Comparison of ENCODE assay signal across 10 cellular contexts in the genomic region with DNA sequence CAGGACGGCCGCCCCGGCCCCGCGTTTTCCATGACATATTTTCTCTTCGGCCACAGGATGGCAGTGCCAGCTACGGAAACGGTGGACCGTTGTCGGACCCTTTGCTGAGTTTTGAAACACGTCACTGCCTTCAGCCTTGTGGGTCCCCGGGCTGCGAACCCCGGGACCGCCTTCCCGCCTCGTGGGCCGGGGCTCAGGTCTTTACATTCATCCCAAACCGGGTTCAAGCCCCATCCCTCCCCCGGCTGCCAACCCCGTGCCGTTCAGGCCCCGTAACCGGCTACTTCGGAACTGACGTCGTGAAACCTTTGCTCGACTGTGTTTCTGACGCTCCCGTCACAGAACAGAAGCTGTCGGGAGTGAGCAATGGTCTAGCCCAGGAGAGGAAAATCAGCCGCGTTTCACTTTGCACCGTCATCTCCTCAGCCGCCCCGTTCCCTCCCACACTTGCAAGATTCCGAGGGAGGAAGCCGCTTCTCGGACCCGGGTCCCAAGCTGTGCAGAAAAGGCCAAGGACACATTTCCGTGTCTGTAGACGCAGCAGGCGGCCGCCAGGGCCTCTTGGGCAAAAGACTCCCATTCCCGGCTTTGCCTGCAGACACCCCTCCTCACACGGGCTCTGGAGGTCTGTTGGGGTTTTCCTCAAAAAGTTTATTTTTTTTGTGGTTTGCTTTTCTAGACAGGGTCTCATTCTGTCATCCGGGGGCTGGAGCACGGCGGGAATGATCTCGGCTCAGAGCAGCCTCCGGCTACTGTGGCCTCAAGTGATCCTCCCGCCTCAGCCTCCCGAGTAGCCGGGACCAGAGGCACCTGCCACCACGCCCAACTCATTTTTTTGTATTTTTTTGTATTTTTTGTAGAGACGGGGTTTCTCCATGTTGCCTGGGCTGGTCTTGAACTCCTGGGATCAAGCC. TPM values are rescaled to one million over a fixed set of nuclear protein-coding genes. Genes with fewer than 3 reads are reported as not detected.
A peak's percentile ranks its signal among the peaks of the same experiment; 100 is the strongest.
DNase-seq lines count a peak whose midpoint lies in the region; ATAC-seq and TF ChIP-seq lines count a peak whose summit lies in the region.
"Had no signal": no experiment of that assay in that cellular context is flagged by ENCODE, and none has a peak within 500 bp of the region (broad histone marks: within the 10 kb centered on the region; RNA-seq: fewer than 3 reads in every experiment).

No MANE protein-coding gene starts in this region.

- no peak overlapping the region for H2BK5ac ChIP-seq in trophoblast cell (ENCODE audit: low read depth, low read length, poor library complexity)

- peak overlapping the region; percentile 71 for H2BK120ac ChIP-seq in trophoblast cell (ENCODE audit: insufficient read depth, low read length, poor library complexity)

- no peaks in the 10 kb centered on the region for H3K79me2 ChIP-seq in MM.1S (ENCODE audit: low read length)
- H3K79me2 ChIP-seq in trophoblast cell (ENCODE audit: control insufficient read depth, insufficient read depth, low read length, poor library complexity): no peaks in the 10 kb centered on the region

- DNase-seq in Daoy (ENCODE audit: low read depth) (peak; percentile 77), MM.1S (peak; percentile 12), coronary artery (ENCODE audit: low spot score) (no peak), trophoblast cell (no peak), NCI-H524 treated with DMSO at 0.1 percent for 48 hours (lab: John Stamatoyannopoulos, UW) (no peak)
- DNase-seq: natural killer cell, upper lobe of left lung had no signal

- H3K4me3 ChIP-seq in MM.1S (ENCODE audit: low read length) (0 out of 2 replicates have a peak overlapping the region, but pooled peaks have one; percentile 15), coronary artery (peak overlapping the region; percentile 55), trophoblast cell (ENCODE audit: low read depth, low read length) (no peak overlapping the region)
- H3K4me3 ChIP-seq: upper lobe of left lung had no signal

- H3K27me3 ChIP-seq in MM.1S (replicated peaks; ENCODE audit: insufficient read depth, low read length) (peaks cover 14% of the 10 kb centered on the region), trophoblast cell (ENCODE audit: insufficient read depth, low read length) (no peaks in the 10 kb centered on the region)

- WGBS in trophoblast cell (ENCODE audit: extremely low coverage, insufficient coverage, insufficient read length): no CpG with 5 or more reads among the region's 56 CpGs

- peak overlapping the region; percentile 11; the same call in 1 of the 2 replicates for H2AFZ ChIP-seq in MM.1S (ENCODE audit: low read length)
- H2AFZ ChIP-seq in trophoblast cell (ENCODE audit: insufficient read depth, low read length, poor library complexity): peak overlapping the region; percentile 4

- H3K9me2 ChIP-seq in MM.1S (replicated peaks; ENCODE audit: insufficient read depth, low read length): no peaks in the 10 kb centered on the region

- H3K27ac ChIP-seq in MM.1S (ENCODE audit: low read length): no peak overlapping the region
- no peak overlapping the region for H3K27ac ChIP-seq in coronary artery
- no peak overlapping the region for H3K27ac ChIP-seq in trophoblast cell (ENCODE audit: low read depth, low read length)
- H3K27ac ChIP-seq: upper lobe of left lung had no signal

- H3K36me3 ChIP-seq in MM.1S (replicated peaks; ENCODE audit: insufficient read depth, low read length): no peaks in the 10 kb centered on the region
- H3K36me3 ChIP-seq in trophoblast cell (ENCODE audit: control insufficient read depth in 1 of 2, insufficient read depth in 2 of 2, low read length in 2 of 2): no peaks in the 10 kb centered on the region
- H3K36me3 ChIP-seq: upper lobe of left lung had no signal

- H3K4me2 ChIP-seq in MM.1S (ENCODE audit: low read depth, low read length) (peak overlapping the region; percentile 39), trophoblast cell (ENCODE audit: low read length) (peak overlapping the region; percentile 77)

- H3K9me3 ChIP-seq in MM.1S (replicated peaks; ENCODE audit: insufficient read depth, low read length) (no peaks in the 10 kb centered on the region), trophoblast cell (ENCODE audit: insufficient read depth, low read depth, low read length) (no peaks in the 10 kb centered on the region)
- H3K9me3 ChIP-seq: upper lobe of left lung had no signal

- ATAC-seq in GM21737 (IDR thresholded peaks at IDR 0.05; ENCODE audit: unreplicated experiment) (no peak), GM18858 (IDR thresholded peaks at IDR 0.05; ENCODE audit: unreplicated experiment) (no peak), HG03457 (IDR thresholded peaks at IDR 0.05; ENCODE audit: unreplicated experiment) (no peak)
- ATAC-seq: natural killer cell had no signal

- H3K4ac ChIP-seq in trophoblast cell (ENCODE audit: low read depth, low read length): no peak overlapping the region

- no peak overlapping the region for H4K8ac ChIP-seq in trophoblast cell (ENCODE audit: low read depth, low read length)

- no peaks in the 10 kb centered on the region for H3K4me1 ChIP-seq in MM.1S (ENCODE audit: low read length)
- H3K4me1 ChIP-seq in trophoblast cell (ENCODE audit: control insufficient read depth in 1 of 2, insufficient read depth in 2 of 2, low read length in 2 of 2): peaks cover 2 to 4% of the 10 kb centered on the region in 2 experiments

- H3K79me1 ChIP-seq in trophoblast cell (ENCODE audit: low read length): peaks cover 3% of the 10 kb centered on the region

- H4K12ac ChIP-seq in trophoblast cell (ENCODE audit: low read depth, low read length): no peak overlapping the region

- H2BK12ac ChIP-seq in trophoblast cell (ENCODE audit: low read length): no peak overlapping the region

- H3K14ac ChIP-seq in trophoblast cell (ENCODE audit: low read length): no peak overlapping the region

- H4K20me1 ChIP-seq in MM.1S (ENCODE audit: insufficient read depth, low read length): no peaks in the 10 kb centered on the region

- no peak overlapping the region for H3K18ac ChIP-seq in trophoblast cell (ENCODE audit: low read length)

- peak; percentile 19; the same call in 1 of the 2 replicates for TF ChIP-seq CTCF in MM.1S (IDR thresholded peaks at IDR 0.05; ENCODE audit: low read length)
- TF ChIP-seq CTCF in coronary artery (IDR thresholded peaks at IDR 0.05): no peak

- H3K9ac ChIP-seq in MM.1S (ENCODE audit: low read length) (no peak overlapping the region), trophoblast cell (ENCODE audit: low read length) (peak overlapping the region; percentile 60)

- H3K23ac ChIP-seq in trophoblast cell (ENCODE audit: low read length): no peak overlapping the region

- no peaks in the 10 kb centered on the region for H3F3A ChIP-seq in MM.1S (ENCODE audit: insufficient read depth, low read length)

- no peak overlapping the region for H2AK5ac ChIP-seq in trophoblast cell (ENCODE audit: low read length)

- H4K91ac ChIP-seq in trophoblast cell (ENCODE audit: low read depth, low read length): peak overlapping the region; percentile 12

RNA-seq across cellular contexts. Expression of a gene that starts 41.4 kb away (rescaled TPM):
- 11.0 and 24.8 TPM in 2 replicates for total RNA-seq in Daoy (2014; rRNA removed; shearing (Covaris generic))
- polyA plus RNA-seq in trophoblast cell (2013): 29.5 and 31.3 TPM in 2 replicates

Comparison
In these comparisons a context has a peak if more than half of its experiments do, and no peak if none do; other contexts are left out.
1. DNase-seq: peak in Daoy (single experiment) and MM.1S (single experiment); none in coronary artery (single experiment), trophoblast cell (0 of 2) and NCI-H524 treated with DMSO at 0.1 percent for 48 hours (single experiment).